ENCODE assay signal across 8 cellular contexts in genomic region chr10:124626759-124627380, GRCh38.
DNase-seq lines count a peak whose midpoint lies in the region; ATAC-seq and TF ChIP-seq lines count a peak whose summit lies in the region.

No MANE protein-coding gene starts in this region.

- ATAC-seq in GM18517 (IDR thresholded peaks at IDR 0.05; ENCODE audit: unreplicated experiment) (peak; percentile 83), HG02571 (IDR thresholded peaks at IDR 0.05; ENCODE audit: unreplicated experiment) (peak; percentile 61), RWPE2 (ENCODE audit: low read depth) (peak; percentile 81)
- peak; percentile 85 for ATAC-seq in effector memory CD8-positive, alpha-beta T cell (replicated peaks)

- H3K4me3 ChIP-seq in RWPE2 (ENCODE audit: severe bottlenecking) (no peak overlapping the region), MG63 (no peak overlapping the region)

- H3K27me3 ChIP-seq in RWPE2 (ENCODE audit: insufficient read depth, poor library complexity, severe bottlenecking), result no peaks in the 10 kb centered on the region
- no peaks in the 10 kb centered on the region for H3K27me3 ChIP-seq in MG63

- H3K4me1 Mint-ChIP-seq in effector memory CD8-positive, alpha-beta T cell (ENCODE audit: low read depth in 2 of 2), result peaks cover 49 to 68% of the 10 kb centered on the region in 2 donors

- H3K9me3 ChIP-seq in RWPE2 (ENCODE audit: severe bottlenecking) (no peaks in the 10 kb centered on the region), MG63 (no peaks in the 10 kb centered on the region)

- TF ChIP-seq CTCF in RWPE2 (IDR thresholded peaks at IDR 0.05; ENCODE audit: poor library complexity, severe bottlenecking), result no peak

- H3K27me3 Mint-ChIP-seq in effector memory CD8-positive, alpha-beta T cell, result no peaks in the 10 kb centered on the region

- DNase-seq in RWPE2 (ENCODE audit: low spot score) (peak; percentile 81), MV-4-11 (lab: John Stamatoyannopoulos, UW) (no peak), NCI-H524 treated with DMSO at 0.1 percent for 48 hours (lab: John Stamatoyannopoulos, UW) (no peak), MG63 (no peak)
- DNase-seq in effector memory CD8-positive, alpha-beta T cell, result peak; percentile 33 to 35 (median 34)
- DNase-seq in stimulated activated naive CD4-positive, alpha-beta T cell treated with Interleukin-2 at 50 U/mL for 16 hours (lab: John Stamatoyannopoulos, UW), result peak; percentile 43

- H3K9me3 Mint-ChIP-seq in effector memory CD8-positive, alpha-beta T cell, result no peaks in the 10 kb centered on the region

- peaks cover 22% of the 10 kb centered on the region for H3K36me3 Mint-ChIP-seq in effector memory CD8-positive, alpha-beta T cell (ENCODE audit: insufficient read depth)

- H3K27ac ChIP-seq in RWPE2 (ENCODE audit: poor library complexity, severe bottlenecking), result peak overlapping the region; percentile 47

- no peaks in the 10 kb centered on the region for H3K36me3 ChIP-seq in RWPE2 (ENCODE audit: low read depth)
- no peaks in the 10 kb centered on the region for H3K36me3 ChIP-seq in MG63

- H3K4me1 ChIP-seq in RWPE2 (ENCODE audit: insufficient read depth, poor library complexity, severe bottlenecking), result peaks cover 13% of the 10 kb centered on the region

- peak overlapping the region; percentile 69 to 97 for H3K27ac Mint-ChIP-seq in effector memory CD8-positive, alpha-beta T cell

- H3K4me3 Mint-ChIP-seq in effector memory CD8-positive, alpha-beta T cell, result peak overlapping the region; percentile 61 to 64

Comparison
In these comparisons a context has a peak if more than half of its experiments do, and no peak if none do; other contexts are left out.
1. DNase-seq: peak in RWPE2 (single experiment), effector memory CD8-positive, alpha-beta T cell (3 of 3) and stimulated activated naive CD4-positive, alpha-beta T cell treated with Interleukin-2 at 50 U/mL for 16 hours (single experiment); none in MV-4-11 (single experiment), NCI-H524 treated with DMSO at 0.1 percent for 48 hours (single experiment) and MG63 (single experiment).
2. Peak in every context shown above with its lines, with median percentiles within 50 percentile points of each other: ATAC-seq.